ENCODE assay signal across 1 cellular context in genomic region chr12:57520008-57520726, GRCh38.
A peak's percentile ranks its signal among the peaks of the same experiment; 100 is the strongest.
TF ChIP-seq lines count a peak whose summit lies in the region.

Gene DDIT3, minus strand, starts transcription at chr12:57520514. Its CDS starts 3,108 bp downstream, at chr12:57517406.

TF ChIP-seq in HepG2, 621 proteins besides CTCF, POLR2A, EP300 and RAD21 (continued from another document and continues in another):
- TF ChIP-seq ZNF274 (CRISPR knock-in tag; IDR thresholded peaks at IDR 0.05) (peak; percentile 80; the same call in 1 of the 2 replicates), ZNF432 (CRISPR knock-in tag; IDR thresholded peaks at IDR 0.05; ENCODE audit: borderline replicate concordance) (no peak), MED13 (CRISPR knock-in tag; IDR thresholded peaks at IDR 0.05) (0 out of 2 replicates have a peak, but pooled peaks have one; percentile 67), MLX (CRISPR knock-in tag; IDR thresholded peaks at IDR 0.05) (no peak), STAT5B (CRISPR knock-in tag; IDR thresholded peaks at IDR 0.05) (no peak), ZSCAN22 (CRISPR knock-in tag; IDR thresholded peaks at IDR 0.05) (no peak), ZNF891 (CRISPR knock-in tag; IDR thresholded peaks at IDR 0.05) (peak; percentile 35; the same call in 1 of the 2 replicates), LCORL (IDR thresholded peaks at IDR 0.05) (no peak), LCORL (CRISPR knock-in tag; IDR thresholded peaks at IDR 0.05) (peak; percentile 75), ZNF589 (CRISPR knock-in tag; conservative IDR thresholded peaks at IDR 0.05) (no peak), AKAP8 (CRISPR knock-in tag; IDR thresholded peaks at IDR 0.05) (peak; percentile 38; the same call in 1 of the 2 replicates), PBX2 (CRISPR knock-in tag; IDR thresholded peaks at IDR 0.05) (no peak), ZNF576 (CRISPR knock-in tag; IDR thresholded peaks at IDR 0.05) (no peak), ZNF557 (CRISPR knock-in tag; IDR thresholded peaks at IDR 0.05) (0 out of 2 replicates have a peak, but pooled peaks have one; percentile 76), HOXA3 (CRISPR knock-in tag; IDR thresholded peaks at IDR 0.05) (peak; percentile 34; the same call in 1 of the 2 replicates), ETS1 (CRISPR knock-in tag; IDR thresholded peaks at IDR 0.05) (no peak), PATZ1 (CRISPR knock-in tag; IDR thresholded peaks at IDR 0.05) (no peak), CSRNP2 (CRISPR knock-in tag; conservative IDR thresholded peaks at IDR 0.05; ENCODE audit: low read depth) (no peak), SRSF1 (optimal IDR thresholded peaks at IDR 0.05; ENCODE audit: low read depth, low read length) (peak; percentile 30), ZNF10 (CRISPR knock-in tag; IDR thresholded peaks at IDR 0.05; ENCODE audit: borderline replicate concordance, low read depth) (no peak), ZNF766 (CRISPR knock-in tag; IDR thresholded peaks at IDR 0.05; ENCODE audit: borderline replicate concordance) (0 out of 2 replicates have a peak, but pooled peaks have one; percentile 65), ZSCAN5A (CRISPR knock-in tag; IDR thresholded peaks at IDR 0.05; ENCODE audit: borderline replicate concordance) (no peak), SP1 (IDR thresholded peaks at IDR 0.05) (peak; percentile 62; the same call in 1 of the 2 replicates), SP1 (CRISPR knock-in tag; IDR thresholded peaks at IDR 0.05) (peak; percentile 92), IRX3 (CRISPR knock-in tag; IDR thresholded peaks at IDR 0.05; ENCODE audit: borderline replicate concordance, low read depth) (no peak), GZF1 (CRISPR knock-in tag; IDR thresholded peaks at IDR 0.05) (0 out of 2 replicates have a peak, but pooled peaks have one; percentile 14), ZKSCAN1 (IDR thresholded peaks at IDR 0.05; ENCODE audit: low read length) (no peak; the same call in 1 of the 2 replicates), GATAD1 (CRISPR knock-in tag; IDR thresholded peaks at IDR 0.05) (no peak), ATF7-NPFF (CRISPR knock-in tag; IDR thresholded peaks at IDR 0.05; ENCODE audit: low read depth) (no peak), ZBTB21 (CRISPR knock-in tag; IDR thresholded peaks at IDR 0.05) (no peak; the same call in 1 of the 2 replicates), IRF1 (CRISPR knock-in tag; IDR thresholded peaks at IDR 0.05; ENCODE audit: low read depth) (0 out of 2 replicates have a peak, but pooled peaks have one; percentile 71), RFX3 (CRISPR knock-in tag; IDR thresholded peaks at IDR 0.05) (no peak), HBP1 (CRISPR knock-in tag; IDR thresholded peaks at IDR 0.05; ENCODE audit: low read depth) (peak; percentile 67; the same call in 1 of the 2 replicates), GLMP (CRISPR knock-in tag; IDR thresholded peaks at IDR 0.05; ENCODE audit: borderline replicate concordance) (no peak), ZC3H4 (CRISPR knock-in tag; IDR thresholded peaks at IDR 0.05; ENCODE audit: borderline replicate concordance) (no peak), TAF1 (CRISPR knock-in tag; IDR thresholded peaks at IDR 0.05) (peak; percentile 92), SUZ12 (IDR thresholded peaks at IDR 0.05; ENCODE audit: low read depth, low read length) (no peak), ZNF713 (CRISPR knock-in tag; IDR thresholded peaks at IDR 0.05) (no peak), MYPOP (CRISPR knock-in tag; IDR thresholded peaks at IDR 0.05) (no peak), REST (IDR thresholded peaks at IDR 0.05; ENCODE audit: borderline replicate concordance in 1 of 2, low read depth in 1 of 2, low read length in 2 of 2) (peak in 1 of 2 experiments; percentile 67; a peak in 1 of 4 replicates), ZNF850 (CRISPR knock-in tag; conservative IDR thresholded peaks at IDR 0.05) (no peak), ZNF710 (CRISPR knock-in tag; IDR thresholded peaks at IDR 0.05; ENCODE audit: borderline replicate concordance) (no peak; the same call in 1 of the 2 replicates), ZNF773 (CRISPR knock-in tag; IDR thresholded peaks at IDR 0.05; ENCODE audit: borderline replicate concordance) (peak; percentile 87), ZNF749 (CRISPR knock-in tag; IDR thresholded peaks at IDR 0.05; ENCODE audit: borderline replicate concordance) (no peak)
